In genomic region chr5:53180971-53181370, GRCh38 we compare ENCODE assay signal across 32 cellular contexts.
"Had no signal": no experiment of that assay in that cellular context is flagged by ENCODE, and none has a peak within 500 bp of the region (broad histone marks: within the 10 kb centered on the region; RNA-seq: fewer than 3 reads in every experiment).

No MANE protein-coding gene starts in this region.

- H3K4me3 Mint-ChIP-seq: activated B cell treated with CpG ODN at 0.5 μM for 24 hours; activated CD8-positive, alpha-beta T cell treated with anti-CD3 and anti-CD28 coated beads for 36 hours; activated naive CD8-positive, alpha-beta T cell; activated T-cell treated with anti-CD3 and anti-CD28 coated beads, Interleukin-2, amount 50 U/mL, for 4 hours; activated T-helper 17 cell treated with anti-CD3 and anti-CD28 coated beads, Interleukin-2, amount 50 U/mL, for 72 hours; central memory CD8-positive, alpha-beta T cell; dendritic cell treated with granulocyte-macrophage colony-stimulating factor and Interleukin-4, amounts not matched to agents 40 ng/mL and 50 ng/mL, for 4 days; effector memory CD8-positive, alpha-beta T cell; T-helper 1 cell treated with Interleukin-12 subunit alpha and Interleukin-12 subunit beta and Interleukin-4 antibody, amounts not matched to agents 30 μg/mL and 1 μg/mL, for 36 hours; T-helper 2 cell treated with Interferon-gamma antibody and Interleukin-4, amounts not matched to agents 5 μg/mL and 100 μg/mL, for 36 hours had no signal

- H3K4me1 ChIP-seq: esophagus muscularis mucosa, gastroesophageal sphincter, heart right ventricle had no signal

- H3K79me2 ChIP-seq: hepatocyte had no signal

- ATAC-seq: activated CD4-positive, CD25-positive, alpha-beta regulatory T cell treated with anti-CD3 and anti-CD28 coated beads, Interleukin-2, amount 50 U/mL, for 24 hours; activated CD8-positive, alpha-beta T cell treated with anti-CD3 and anti-CD28 coated beads for 36 hours; activated T-cell treated with anti-CD3 and anti-CD28 coated beads, Interleukin-2, amount 50 U/mL, for 4 hours; activated T-helper 17 cell treated with anti-CD3 and anti-CD28 coated beads, Interleukin-2, amount 50 U/mL, for 72 hours; effector memory CD8-positive, alpha-beta T cell; gastroesophageal sphincter; heart right ventricle had no signal

- H3K4me2 ChIP-seq: hepatocyte had no signal

- H3K27me3 Mint-ChIP-seq: activated CD8-positive, alpha-beta T cell treated with anti-CD3 and anti-CD28 coated beads for 36 hours; activated naive CD8-positive, alpha-beta T cell; dendritic cell treated with granulocyte-macrophage colony-stimulating factor and Interleukin-4, amounts not matched to agents 40 ng/mL and 50 ng/mL, for 4 days had no signal

- H2AFZ ChIP-seq: hepatocyte had no signal

- DNase-seq: activated B cell treated with CpG ODN at 0.5 μM for 24 hours; activated CD4-positive, alpha-beta T cell treated with anti-CD3 and anti-CD28 coated beads for 48 hours; activated CD4-positive, alpha-beta T cell treated with anti-CD3 and anti-CD28 coated beads, Interleukin-2, amount 50 U/mL, for 1 hour; activated CD4-positive, alpha-beta T cell treated with anti-CD3 and anti-CD28 coated beads, Interleukin-2, amount 50 U/mL, for 48 hours; activated CD8-positive, alpha-beta memory T cell treated with anti-CD3 and anti-CD28 coated beads for 24 hours; activated CD8-positive, alpha-beta T cell treated with anti-CD3 and anti-CD28 coated beads for 36 hours; activated effector memory CD4-positive, alpha-beta T cell treated with Interleukin-2 at 50 U/mL for 16 hours; activated gamma-delta T cell treated with Interleukin-2 at 50 U/mL for 16 hours; activated naive CD4-positive, alpha-beta T cell treated with anti-CD3 and anti-CD28 coated beads, Interleukin-2, amount 50 U/mL, for 16 hours; activated naive CD4-positive, alpha-beta T cell treated with Interleukin-2 at 50 U/mL for 16 hours; activated T-cell treated with anti-CD3 and anti-CD28 coated beads, Interleukin-2, amount 50 U/mL, for 4 hours; amniotic stem cell; anterior cingulate cortex; brain microvascular endothelial cell; dorsolateral prefrontal cortex; effector memory CD8-positive, alpha-beta T cell; erythroblast; foreskin melanocyte; heart right ventricle; T1000; WERI-Rb-1 had no signal

- H3K9me3 ChIP-seq: esophagus muscularis mucosa had no signal

- H3K36me3 ChIP-seq: brain microvascular endothelial cell, esophagus muscularis mucosa, gastroesophageal sphincter, heart right ventricle, WERI-Rb-1 had no signal

- H3K27ac Mint-ChIP-seq: activated B cell treated with CpG ODN at 0.5 μM for 24 hours; activated CD8-positive, alpha-beta T cell treated with anti-CD3 and anti-CD28 coated beads for 36 hours; activated naive CD8-positive, alpha-beta T cell; activated T-helper 17 cell treated with anti-CD3 and anti-CD28 coated beads, Interleukin-2, amount 50 U/mL, for 72 hours; dendritic cell treated with granulocyte-macrophage colony-stimulating factor and Interleukin-4, amounts not matched to agents 40 ng/mL and 50 ng/mL, for 4 days; effector memory CD8-positive, alpha-beta T cell; T-helper 1 cell treated with Interleukin-12 subunit alpha and Interleukin-12 subunit beta and Interleukin-4 antibody, amounts not matched to agents 30 μg/mL and 1 μg/mL, for 36 hours; T-helper 2 cell treated with Interferon-gamma antibody and Interleukin-4, amounts not matched to agents 5 μg/mL and 100 μg/mL, for 36 hours had no signal

- H3K27me3 ChIP-seq: brain microvascular endothelial cell, dorsolateral prefrontal cortex, esophagus muscularis mucosa, gastroesophageal sphincter, heart right ventricle, hepatocyte had no signal

- H3K9me3 Mint-ChIP-seq: activated CD8-positive, alpha-beta T cell treated with anti-CD3 and anti-CD28 coated beads for 36 hours; activated T-cell treated with anti-CD3 and anti-CD28 coated beads, Interleukin-2, amount 50 U/mL, for 4 hours; activated T-helper 17 cell treated with anti-CD3 and anti-CD28 coated beads, Interleukin-2, amount 50 U/mL, for 72 hours; central memory CD8-positive, alpha-beta T cell; dendritic cell treated with granulocyte-macrophage colony-stimulating factor and Interleukin-4, amounts not matched to agents 40 ng/mL and 50 ng/mL, for 4 days; effector memory CD8-positive, alpha-beta T cell; T-helper 1 cell treated with Interleukin-12 subunit alpha and Interleukin-12 subunit beta and Interleukin-4 antibody, amounts not matched to agents 30 μg/mL and 1 μg/mL, for 36 hours; T-helper 2 cell treated with Interferon-gamma antibody and Interleukin-4, amounts not matched to agents 5 μg/mL and 100 μg/mL, for 36 hours had no signal

- H3K4me3 ChIP-seq: coronary artery, dorsolateral prefrontal cortex, esophagus muscularis mucosa, gastroesophageal sphincter, heart right ventricle, hepatocyte had no signal

- H3K4me1 Mint-ChIP-seq: activated B cell treated with CpG ODN at 0.5 μM for 24 hours; activated T-helper 17 cell treated with anti-CD3 and anti-CD28 coated beads, Interleukin-2, amount 50 U/mL, for 72 hours; central memory CD8-positive, alpha-beta T cell had no signal

- H3K27ac ChIP-seq: brain microvascular endothelial cell, coronary artery, dorsolateral prefrontal cortex, esophagus muscularis mucosa, gastroesophageal sphincter, heart right ventricle, hepatocyte, WERI-Rb-1 had no signal

- H3K36me3 Mint-ChIP-seq: activated naive CD8-positive, alpha-beta T cell had no signal
